9 cellular contexts compared by ENCODE assay signal in the genomic region with DNA sequence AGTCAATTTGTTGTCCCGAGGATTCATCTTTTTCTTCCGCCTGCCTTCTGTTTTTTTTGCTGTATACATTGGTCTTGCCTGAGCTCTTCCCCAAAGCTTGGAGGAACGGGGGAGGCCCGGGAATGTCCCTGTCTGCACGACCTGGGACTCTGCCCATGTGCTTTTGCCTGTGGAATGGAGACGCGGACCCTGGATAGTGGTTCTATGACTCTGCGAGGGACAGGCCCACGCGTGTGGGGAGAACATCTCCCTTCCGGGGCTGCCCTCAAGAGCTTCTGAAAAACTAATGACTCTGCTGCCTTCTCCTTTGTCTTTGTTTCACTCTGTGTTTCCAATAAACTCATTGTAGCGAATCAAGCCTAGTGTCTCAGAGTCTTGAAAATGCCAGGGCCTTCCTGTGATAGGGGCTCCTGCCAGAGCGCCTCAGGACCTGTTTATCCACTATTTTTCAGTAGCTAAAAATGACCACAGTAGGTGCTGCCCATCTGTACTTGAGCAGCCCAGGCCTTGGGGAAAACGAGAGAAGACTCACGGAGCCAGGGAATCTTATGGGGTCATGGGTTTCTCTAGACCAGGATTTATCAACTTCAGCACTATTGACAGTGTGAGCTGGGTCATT.
DNase-seq lines count a peak whose midpoint lies in the region; ATAC-seq lines count a peak whose summit lies in the region.
"Had no signal": no experiment of that assay in that cellular context is flagged by ENCODE, and none has a peak within 500 bp of the region (broad histone marks: within the 10 kb centered on the region; RNA-seq: fewer than 3 reads in every experiment).

No MANE protein-coding gene starts in this region.

- H3K27ac ChIP-seq in iPS-20b (ENCODE audit: low read length) (no peak overlapping the region), skin epidermis (peak overlapping the region in 6 of 21 experiments; percentile 9 to 69 (median 50))

- H3K4me3 Mint-ChIP-seq in activated naive CD8-positive, alpha-beta T cell treated with anti-CD3 and anti-CD28 coated beads, Interleukin-2, amount 50 U/mL, for 24 hours: peak overlapping the region; percentile 32

- H3K27me3 ChIP-seq in iPS-20b (ENCODE audit: insufficient read depth, low read length): peaks cover 68% of the 10 kb centered on the region

- peaks cover 21% of the 10 kb centered on the region for H3K4me1 Mint-ChIP-seq in activated naive CD8-positive, alpha-beta T cell treated with anti-CD3 and anti-CD28 coated beads, Interleukin-2, amount 50 U/mL, for 24 hours

- H3K4me1 ChIP-seq in iPS-20b (ENCODE audit: insufficient read depth, low read length): no peaks in the 10 kb centered on the region

- peaks cover 62% of the 10 kb centered on the region for H3K27me3 Mint-ChIP-seq in activated naive CD8-positive, alpha-beta T cell treated with anti-CD3 and anti-CD28 coated beads, Interleukin-2, amount 50 U/mL, for 24 hours

- ATAC-seq in activated naive CD8-positive, alpha-beta T cell treated with anti-CD3 and anti-CD28 coated beads, Interleukin-2, amount 50 U/mL, for 24 hours: no peak
- ATAC-seq in HG03039 (IDR thresholded peaks at IDR 0.05; ENCODE audit: unreplicated experiment): no peak

- DNase-seq in NCI-H526 treated with DMSO at 0.1 percent for 48 hours (lab: John Stamatoyannopoulos, UW): peak; percentile 51
- DNase-seq in NCI-H526 (lab: John Stamatoyannopoulos, UW): no peak
- no peak for DNase-seq in activated naive CD8-positive, alpha-beta T cell treated with anti-CD3 and anti-CD28 coated beads, Interleukin-2, amount 50 U/mL, for 24 hours
- no peak for DNase-seq in NCI-H2227 (lab: John Stamatoyannopoulos, UW; ENCODE audit: unreplicated experiment)
- no peak for DNase-seq in NCI-H69 (lab: John Stamatoyannopoulos, UW)
- DNase-seq: 8988T had no signal

- no peaks in the 10 kb centered on the region for H3K9me3 ChIP-seq in iPS-20b (ENCODE audit: insufficient read depth, low read depth, low read length)

- H3K4me3 ChIP-seq in iPS-20b (ENCODE audit: low read length): peak overlapping the region; percentile 71
- H3K4me3 ChIP-seq in skin epidermis: peak overlapping the region in 5 of 7 experiments; percentile 20 to 41 (median 36)

- H3K9me3 Mint-ChIP-seq in activated naive CD8-positive, alpha-beta T cell treated with anti-CD3 and anti-CD28 coated beads, Interleukin-2, amount 50 U/mL, for 24 hours: no peaks in the 10 kb centered on the region

- H3K36me3 Mint-ChIP-seq in activated naive CD8-positive, alpha-beta T cell treated with anti-CD3 and anti-CD28 coated beads, Interleukin-2, amount 50 U/mL, for 24 hours (ENCODE audit: low read depth): no peaks in the 10 kb centered on the region

- H3K9ac ChIP-seq in iPS-20b (ENCODE audit: low read depth, low read length): peak overlapping the region; percentile 63; the same call in 1 of the 2 replicates

- no peaks in the 10 kb centered on the region for H3K36me3 ChIP-seq in iPS-20b (ENCODE audit: insufficient read depth, low read depth, low read length)

- no peak overlapping the region for H3K27ac Mint-ChIP-seq in activated naive CD8-positive, alpha-beta T cell treated with anti-CD3 and anti-CD28 coated beads, Interleukin-2, amount 50 U/mL, for 24 hours
